1 cellular context compared by ENCODE assay signal in the genomic region with DNA sequence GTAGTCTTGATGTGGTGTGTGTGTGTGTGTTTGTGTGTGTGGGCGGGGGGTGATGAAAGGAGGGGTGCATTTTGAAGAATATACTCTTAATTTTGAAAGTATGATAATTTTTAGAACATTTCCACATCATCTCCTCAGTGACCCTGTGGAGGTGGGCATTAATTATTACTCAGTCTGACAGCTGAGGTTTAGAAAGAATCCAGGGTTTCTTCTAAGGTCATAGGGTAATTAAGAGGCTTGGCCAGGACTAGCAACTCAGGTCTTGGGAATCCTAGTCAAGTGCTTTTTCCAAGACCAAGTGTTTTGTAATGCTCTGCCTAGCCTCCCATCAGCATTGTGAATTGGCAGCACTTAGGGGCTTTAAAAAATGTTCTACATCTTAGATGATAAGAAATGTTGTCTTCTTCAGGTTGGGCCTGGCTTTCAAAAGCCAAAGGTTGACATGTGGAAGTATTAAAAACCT.
TF ChIP-seq lines count a peak whose summit lies in the region.

No MANE protein-coding gene starts in this region.

TF ChIP-seq in HepG2, 621 proteins besides CTCF, POLR2A, EP300 and RAD21 (continued from another document):
- no peak for TF ChIP-seq ZHX2 (IDR thresholded peaks at IDR 0.05; ENCODE audit: low read depth)
- TF ChIP-seq ZHX2 (CRISPR knock-in tag; IDR thresholded peaks at IDR 0.05; ENCODE audit: borderline replicate concordance): no peak
- 0 out of 2 replicates have a peak, but pooled peaks have one; percentile 1 for TF ChIP-seq NCOR1 (IDR thresholded peaks at IDR 0.05; ENCODE audit: borderline replicate concordance, low read length)
- TF ChIP-seq ZNF644 (CRISPR knock-in tag; IDR thresholded peaks at IDR 0.05; ENCODE audit: low read depth): no peak
- no peak for TF ChIP-seq HOXA9 (CRISPR knock-in tag; IDR thresholded peaks at IDR 0.05; ENCODE audit: borderline replicate concordance)
TF ChIP-seq in HepG2: peak in this region for 2.
